In the genomic region with DNA sequence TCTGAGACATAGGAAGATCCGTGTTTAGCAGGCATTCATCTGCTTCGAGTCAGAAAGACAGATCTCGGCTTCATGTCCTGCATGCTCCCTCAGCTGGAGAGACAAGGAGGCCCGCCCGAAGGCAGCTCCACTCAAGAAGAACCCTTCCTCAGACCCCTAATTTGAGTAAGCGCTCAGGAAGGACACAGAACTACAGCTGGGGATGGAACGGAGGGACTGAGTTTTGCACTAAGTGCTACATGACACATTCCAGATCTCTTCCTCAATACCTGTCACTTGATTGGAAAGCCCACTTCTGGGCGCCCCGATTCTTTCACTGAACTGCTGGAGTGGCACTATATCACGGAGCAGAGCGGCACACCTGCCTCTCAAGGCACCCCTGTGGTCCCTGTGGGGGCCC, we compare ENCODE assay signal across 22 cellular contexts.
"Had no signal": no experiment of that assay in that cellular context is flagged by ENCODE, and none has a peak within 500 bp of the region (broad histone marks: within the 10 kb centered on the region; RNA-seq: fewer than 3 reads in every experiment).

No MANE protein-coding gene starts in this region.

- H3K27ac Mint-ChIP-seq: dendritic cell treated with granulocyte-macrophage colony-stimulating factor and Interleukin-4, amounts not matched to agents 40 ng/mL and 50 ng/mL, for 4 days; effector memory CD8-positive, alpha-beta T cell; endodermal cell; mesothelial cell of epicardium had no signal

- ATAC-seq: effector memory CD8-positive, alpha-beta T cell; esophagus mucosa; gastrocnemius medialis; left cardiac atrium; left lung; left ventricle myocardium superior; lower lobe of right lung; mucosa of descending colon had no signal

- H3K4me3 Mint-ChIP-seq: dendritic cell treated with granulocyte-macrophage colony-stimulating factor and Interleukin-4, amounts not matched to agents 40 ng/mL and 50 ng/mL, for 4 days; effector memory CD8-positive, alpha-beta T cell; endodermal cell; mesothelial cell of epicardium had no signal

- DNase-seq: cortex of kidney; effector CD8-positive, alpha-beta T cell; effector memory CD8-positive, alpha-beta T cell; erythroblast; esophagus squamous epithelium; foreskin fibroblast; foreskin melanocyte; gastrocnemius medialis; glutamatergic neuron; heart right ventricle; hippocampal formation; left cardiac atrium; left lung; left ventricle myocardium superior; lower lobe of right lung; mesenchymal stem cell; mucosa of descending colon had no signal

- H3K4me1 ChIP-seq: esophagus squamous epithelium, gastrocnemius medialis, heart right ventricle, left lung, lower lobe of right lung had no signal

- H3K9me3 Mint-ChIP-seq: dendritic cell treated with granulocyte-macrophage colony-stimulating factor and Interleukin-4, amounts not matched to agents 40 ng/mL and 50 ng/mL, for 4 days; endodermal cell; mesothelial cell of epicardium had no signal

- H3K27me3 ChIP-seq: esophagus squamous epithelium, gastrocnemius medialis had no signal

- H3K27me3 Mint-ChIP-seq: effector memory CD8-positive, alpha-beta T cell had no signal

- H3K36me3 Mint-ChIP-seq: mesothelial cell of epicardium had no signal

- H3K27ac ChIP-seq: epithelial cell of prostate, esophagus squamous epithelium, gastrocnemius medialis, heart right ventricle, left lung, lower lobe of right lung had no signal

- H3K36me3 ChIP-seq: esophagus squamous epithelium, gastrocnemius medialis, heart right ventricle, left lung, lower lobe of right lung had no signal

- H3K9me3 ChIP-seq: esophagus squamous epithelium, gastrocnemius medialis, heart right ventricle, left lung, lower lobe of right lung, mucosa of descending colon had no signal

- H3K4me3 ChIP-seq: esophagus squamous epithelium, gastrocnemius medialis, heart right ventricle, left lung, lower lobe of right lung, mucosa of descending colon had no signal
